36 cellular contexts compared by ENCODE assay signal in genomic region chr1:79224537-79224936, GRCh38.
DNase-seq lines count a peak whose midpoint lies in the region; ATAC-seq, FAIRE-seq and TF ChIP-seq lines count a peak whose summit lies in the region.
"Had no signal": no experiment of that assay in that cellular context is flagged by ENCODE, and none has a peak within 500 bp of the region (broad histone marks: within the 10 kb centered on the region; RNA-seq: fewer than 3 reads in every experiment).

No MANE protein-coding gene starts in this region.

- no peaks in the 10 kb centered on the region for H3K4me1 Mint-ChIP-seq in MCF 10A (ENCODE audit: insufficient read depth, unreplicated experiment)
- H3K4me1 Mint-ChIP-seq: B cell; CD14-positive monocyte; CD4-positive, alpha-beta memory T cell; CD4-positive, CD25-positive, alpha-beta regulatory T cell; CD8-positive, alpha-beta memory T cell had no signal

- no peaks in the 10 kb centered on the region for H3K79me2 ChIP-seq in HepG2 (ENCODE audit: insufficient read depth, low read length)
- H3K79me2 ChIP-seq in K562 (ENCODE audit: control insufficient read depth, insufficient read depth, low read length) = no peaks in the 10 kb centered on the region

- POLR2A ChIA-PET in HepG2 (lab: Yijun Ruan, JAX) (no interaction called here), A549 (lab: Yijun Ruan, JAX) (no interaction called here), IMR-90 (lab: Charles Lee; ENCODE audit: unreplicated experiment) (no interaction called here), K562 (lab: Yijun Ruan, JAX) (no interaction called here), MCF 10A (lab: Yijun Ruan, JAX) (no interaction called here)

- no peak overlapping the region for H3K4me3 ChIP-seq in HepG2 (replicated peaks in 1 of 3; ENCODE audit: insufficient read depth in 1 of 3, low read depth in 2 of 3, low read length in 3 of 3)
- H3K4me3 ChIP-seq in right lobe of liver = no peak overlapping the region
- no peak overlapping the region for H3K4me3 ChIP-seq in A549
- no peak overlapping the region for H3K4me3 ChIP-seq in IMR-90 (ENCODE audit: insufficient read depth, low read depth, low read length)
- no peak overlapping the region for H3K4me3 ChIP-seq in K562
- H3K4me3 ChIP-seq in coronary artery = no peak overlapping the region
- H3K4me3 ChIP-seq: BLaER1; BLaER1 treated with 17β-estradiol and CSF1 and Interleukin-3, amounts not matched to agents 10 nM and 100 nM had no signal

- no peak overlapping the region for H2BK5ac ChIP-seq in IMR-90 (ENCODE audit: low read depth, low read length, poor library complexity, severe bottlenecking)

- H2BK15ac ChIP-seq in IMR-90 (ENCODE audit: low read depth, low read length) = no peak overlapping the region

- dilution Hi-C loops in IMR-90 (cut with HindIII; ENCODE audit: low sequenced_read_pairs, unreplicated experiment) = no loop called here

- no peak overlapping the region for H3K18ac ChIP-seq in IMR-90 (ENCODE audit: low read depth, low read length)

- ATAC-seq in HepG2 (no peak), right lobe of liver (no peak), A549 (no peak), IMR-90 (ENCODE audit: low read depth) (no peak), K562 (no peak)
- ATAC-seq: CD8-positive, alpha-beta T cell had no signal

- CTCF ChIA-PET in HepG2 (lab: Yijun Ruan, JAX; ENCODE audit: low intra/inter-chr PET ratio, low total read pairs) = no interaction called here
- CTCF ChIA-PET in A549 (lab: Yijun Ruan, JAX) = no interaction called here
- CTCF ChIA-PET in IMR-90 (lab: Yijun Ruan, JAX) = interaction anchor here (0.6 to 1.1 kb wide), 2 partner anchors 10 to 1252 kb away, joined by 4 to 5 read pairs; no protein-coding TSS in a partner anchor
- CTCF ChIA-PET in K562 (lab: Yijun Ruan, JAX; ENCODE audit: low intra/inter-chr PET ratio) = no interaction called here
- CTCF ChIA-PET in MCF 10A (lab: Yijun Ruan, JAX) = interaction anchor here (0.6 to 0.7 kb wide), 3 partner anchors 245 to 1670 kb away, joined by 3 to 4 read pairs (median 3); no protein-coding TSS in a partner anchor

- peaks cover 7% of the 10 kb centered on the region for H3K9me3 Mint-ChIP-seq in MCF 10A (ENCODE audit: unreplicated experiment)

- BruUV-seq in HepG2 (replicated peaks; lab: Mats Ljungman, UMichigan) (no TSS peak), IMR-90 (replicated peaks; lab: Mats Ljungman, UMichigan) (no TSS peak), K562 (replicated peaks; lab: Mats Ljungman, UMichigan) (no TSS peak), MCF 10A (replicated peaks; lab: Mats Ljungman, UMichigan) (no TSS peak)

- peaks cover 83% of the 10 kb centered on the region for H3K9me3 ChIP-seq in HepG2 (ENCODE audit: low read length)
- no peaks in the 10 kb centered on the region for H3K9me3 ChIP-seq in right lobe of liver
- no peaks in the 10 kb centered on the region for H3K9me3 ChIP-seq in A549
- H3K9me3 ChIP-seq in IMR-90 (ENCODE audit: control insufficient read depth, insufficient read depth, low read length) = peaks cover 7% of the 10 kb centered on the region
- H3K9me3 ChIP-seq in K562 (replicated peaks; ENCODE audit: control insufficient read depth, insufficient read depth, low read depth, low read length) = peaks cover 2% of the 10 kb centered on the region; the same call in 1 of the 2 replicates
- H3K9me3 ChIP-seq: BE2C, Caco-2 had no signal

- H2AFZ ChIP-seq in HepG2 (ENCODE audit: low read length) = no peak overlapping the region
- H2AFZ ChIP-seq in IMR-90 (replicated peaks; ENCODE audit: low read length, poor library complexity) = no peak overlapping the region
- no peak overlapping the region for H2AFZ ChIP-seq in K562 (ENCODE audit: low read depth, low read length)

- H3K27me3 Mint-ChIP-seq in MCF 10A (ENCODE audit: insufficient read depth, unreplicated experiment) = no peaks in the 10 kb centered on the region
- H3K27me3 Mint-ChIP-seq: B cell; CD4-positive, alpha-beta memory T cell; CD4-positive, alpha-beta T cell; CD4-positive, CD25-positive, alpha-beta regulatory T cell; CD8-positive, alpha-beta memory T cell had no signal

- H3K36me3 ChIP-seq in HepG2 (replicated peaks in 1 of 2; ENCODE audit: control insufficient read depth in 1 of 2, insufficient read depth in 2 of 2, low read length in 2 of 2) = no peaks in the 10 kb centered on the region
- H3K36me3 ChIP-seq in right lobe of liver = no peaks in the 10 kb centered on the region
- H3K36me3 ChIP-seq in IMR-90 (ENCODE audit: control insufficient read depth, insufficient read depth, low read length) = no peaks in the 10 kb centered on the region
- H3K36me3 ChIP-seq in K562 (ENCODE audit: control insufficient read depth, insufficient read depth, low read length) = no peaks in the 10 kb centered on the region
- H3K36me3 ChIP-seq: BE2C; BLaER1; BLaER1 treated with 17β-estradiol and CSF1 and Interleukin-3, amounts not matched to agents 10 nM and 100 nM had no signal

- H2AK9ac ChIP-seq in IMR-90 (replicated peaks; ENCODE audit: low read depth, low read length, poor library complexity) = no peak overlapping the region

- DNase-seq in HepG2 (ENCODE audit: low spot score) = no peak
- DNase-seq in right lobe of liver = no peak
- DNase-seq in A549 (ENCODE audit: low read depth in 1 of 2, low spot score in 1 of 2) = no peak
- DNase-seq in IMR-90 = no peak
- no peak for DNase-seq in K562 (ENCODE audit: extremely low read depth in 1 of 4, low spot score in 3 of 4)
- DNase-seq in GM20000 (ENCODE audit: low spot score) = no peak
- no peak for DNase-seq in coronary artery (ENCODE audit: low spot score)
- no peak for DNase-seq in MCF 10A (ENCODE audit: unreplicated experiment)
- DNase-seq: 8988T; ACHN; AML-193; BE2C; C1 segment of cervical spinal cord; Caco-2; Calu3; CD4-positive, alpha-beta memory T cell; CD4-positive, alpha-beta T cell; CD4-positive, CD25-positive, alpha-beta regulatory T cell; CD8-positive, alpha-beta memory T cell; CD8-positive, alpha-beta T cell; COR-L47; DMS 273 treated with DMSO at 0.1 percent for 48 hours; DMS153; DMS53; DMS79; DMS79 treated with DMSO at 0.1 percent for 48 hours; DND-41; EL had no signal

- no peak overlapping the region for H3K56ac ChIP-seq in IMR-90 (ENCODE audit: extremely low read depth, insufficient read depth, low read length)

- in situ Hi-C loops in HepG2 (cut with HindIII; ENCODE audit: extremely low pct_ligation_motif_present, low pct_unique_long_range_greater_than_20kb) = no loop called here
- in situ Hi-C loops in IMR-90 (cut with MboI; ENCODE audit: low sequenced_read_pairs) = no loop called here
- in situ Hi-C loops in K562 (cut with MboI) = no loop called here

- H3K14ac ChIP-seq in IMR-90 (replicated peaks; ENCODE audit: low read depth, low read length) = no peak overlapping the region

- TF ChIP-seq POLR2A in HepG2 (IDR thresholded peaks at IDR 0.05; ENCODE audit: insufficient read depth in 1 of 2, low read depth in 2 of 2, low read length in 2 of 2) (no peak), right lobe of liver (IDR thresholded peaks at IDR 0.05) (no peak), A549 (IDR thresholded peaks at IDR 0.05; ENCODE audit: low read length) (no peak), IMR-90 (IDR thresholded peaks at IDR 0.05; ENCODE audit: low read depth, low read length) (no peak), K562 (conservative IDR thresholded peaks at IDR 0.05) (no peak)

- TF ChIP-seq EP300 in HepG2 (IDR thresholded peaks at IDR 0.05; ENCODE audit: low read depth in 2 of 2, low read length in 2 of 2) = no peak
- no peak for TF ChIP-seq EP300 in HepG2 (CRISPR knock-in tag; IDR thresholded peaks at IDR 0.05; ENCODE audit: borderline replicate concordance)
- TF ChIP-seq EP300 in A549 (IDR thresholded peaks at IDR 0.05) = no peak
- no peak for TF ChIP-seq EP300 in K562 (IDR thresholded peaks at IDR 0.05; ENCODE audit: low read length)

- H4K20me1 ChIP-seq in HepG2 (ENCODE audit: insufficient read depth, low read length) = no peaks in the 10 kb centered on the region
- H4K20me1 ChIP-seq in IMR-90 (ENCODE audit: insufficient read depth, low read length) = no peaks in the 10 kb centered on the region
- no peaks in the 10 kb centered on the region for H4K20me1 ChIP-seq in K562 (replicated peaks; ENCODE audit: control insufficient read depth, insufficient read depth, low read length)
- H4K20me1 ChIP-seq: BLaER1; BLaER1 treated with 17β-estradiol and CSF1 and Interleukin-3, amounts not matched to agents 10 nM and 100 nM had no signal

- no peaks in the 10 kb centered on the region for H3K79me1 ChIP-seq in IMR-90 (ENCODE audit: low read depth in 1 of 2, low read length in 2 of 2)

- FAIRE-seq in HepG2 (lab: Jason Lieb, UNC) = no peak
- no peak for FAIRE-seq in A549 (lab: Jason Lieb, UNC)
- no peak for FAIRE-seq in K562 (lab: Jason Lieb, UNC)
- FAIRE-seq: A204.1, D721Med had no signal

- no peaks in the 10 kb centered on the region for H3K36me3 Mint-ChIP-seq in MCF 10A (ENCODE audit: insufficient read depth, unreplicated experiment)
- H3K36me3 Mint-ChIP-seq: CD14-positive monocyte; CD4-positive, alpha-beta memory T cell; CD8-positive, alpha-beta memory T cell; CD8-positive, alpha-beta T cell had no signal

- TF ChIP-seq CTCF in HepG2 (CRISPR knock-in tag; IDR thresholded peaks at IDR 0.05) (no peak), right lobe of liver (IDR thresholded peaks at IDR 0.05) (no peak), A549 (IDR thresholded peaks at IDR 0.05) (no peak), IMR-90 (conservative IDR thresholded peaks at IDR 0.05; ENCODE audit: low read depth, low read length) (no peak), K562 (IDR thresholded peaks at IDR 0.05 in 2 of 3, conservative IDR thresholded peaks at IDR 0.05 in 1 of 3; ENCODE audit: insufficient read depth in 2 of 3, low read depth in 1 of 3, low read length in 3 of 3) (no peak), GM20000 (IDR thresholded peaks at IDR 0.05; ENCODE audit: extremely low read depth, missing control alignments) (no peak), coronary artery (IDR thresholded peaks at IDR 0.05) (no peak), MCF 10A (IDR thresholded peaks at IDR 0.05; ENCODE audit: unreplicated experiment) (no peak)

- 2% methylated on average over 3 of the region's 3 CpGs for WGBS in HepG2 (ENCODE audit: low lambda C conversion rate)
- WGBS in right lobe of liver (ENCODE audit: insufficient coverage, low coverage, low lambda C conversion rate, missing lambda C conversion rate) = 53% methylated on average over 3 of the region's 3 CpGs
- 35% methylated on average over 3 of the region's 3 CpGs for WGBS in A549 (ENCODE audit: missing lambda C conversion rate)
- no CpG with 5 or more reads among the region's 3 CpGs for WGBS in IMR-90 (ENCODE audit: extremely low coverage in 2 of 2, insufficient read length in 1 of 2), 2 experiments
- WGBS in K562 (ENCODE audit: insufficient coverage, low coverage, missing lambda C conversion rate) = 0% methylated on average over 3 of the region's 3 CpGs

- H3K9ac ChIP-seq in HepG2 (ENCODE audit: insufficient read depth, low read depth, low read length) (no peak overlapping the region), IMR-90 (ENCODE audit: low read depth, low read length) (no peak overlapping the region), K562 (ENCODE audit: insufficient read depth in 1 of 2, low read depth in 2 of 2, low read length in 2 of 2) (no peak overlapping the region)
- H3K9ac ChIP-seq: BLaER1; BLaER1 treated with 17β-estradiol and CSF1 and Interleukin-3, amounts not matched to agents 10 nM and 100 nM had no signal

- H3K4me2 ChIP-seq in HepG2 (ENCODE audit: low read depth, low read length) = no peak overlapping the region
- no peak overlapping the region for H3K4me2 ChIP-seq in A549
- no peak overlapping the region for H3K4me2 ChIP-seq in IMR-90 (ENCODE audit: low read depth, low read length)
- H3K4me2 ChIP-seq in K562 (ENCODE audit: insufficient read depth, low read length) = no peak overlapping the region
- H3K4me2 ChIP-seq: BLaER1; BLaER1 treated with 17β-estradiol and CSF1 and Interleukin-3, amounts not matched to agents 10 nM and 100 nM had no signal

- H3K23ac ChIP-seq in IMR-90 (ENCODE audit: low read depth, low read length) = no peak overlapping the region

- H2BK120ac ChIP-seq in IMR-90 (ENCODE audit: low read depth, low read length) = no peak overlapping the region

- no peak overlapping the region for H4K8ac ChIP-seq in IMR-90 (ENCODE audit: low read depth in 2 of 2, low read length in 2 of 2)

- intact Hi-C loops in HepG2 (cut with micrococcal nuclease; ENCODE audit: unreplicated experiment) = no loop called here
- intact Hi-C loops in right lobe of liver (cut with DNase I) = no loop called here
- intact Hi-C loops in IMR-90 (cut with micrococcal nuclease) = no loop called here
- intact Hi-C loops in K562 (cut with micrococcal nuclease) = no loop called here
- intact Hi-C loops in MCF 10A (cut with micrococcal nuclease) = no loop called here

- H3K27ac ChIP-seq in HepG2 (ENCODE audit: extremely low read length, insufficient read depth, low read length) (no peak overlapping the region), right lobe of liver (no peak overlapping the region), A549 (no peak overlapping the region), IMR-90 (ENCODE audit: insufficient read depth, low read length) (no peak overlapping the region), K562 (ENCODE audit: extremely low read depth, low read depth, low read length) (no peak overlapping the region), coronary artery (no peak overlapping the region)
- H3K27ac ChIP-seq: 22Rv1; BLaER1; BLaER1 treated with 17β-estradiol and CSF1 and Interleukin-3, amounts not matched to agents 10 nM and 100 nM; C4-2B had no signal

- H3K4me1 ChIP-seq in HepG2 (ENCODE audit: insufficient read depth, low read length) (no peaks in the 10 kb centered on the region), right lobe of liver (no peaks in the 10 kb centered on the region), A549 (no peaks in the 10 kb centered on the region), IMR-90 (ENCODE audit: control insufficient read depth, insufficient read depth, low read length) (no peaks in the 10 kb centered on the region), K562 (replicated peaks in 1 of 2; ENCODE audit: control insufficient read depth in 2 of 2, insufficient read depth in 2 of 2, low read length in 2 of 2) (no peaks in the 10 kb centered on the region)
- H3K4me1 ChIP-seq: BE2C; BLaER1; BLaER1 treated with 17β-estradiol and CSF1 and Interleukin-3, amounts not matched to agents 10 nM and 100 nM; Caco-2 had no signal

- no peak overlapping the region for H3K27ac Mint-ChIP-seq in MCF 10A (ENCODE audit: low read depth, unreplicated experiment)
- H3K27ac Mint-ChIP-seq: B cell; CD14-positive monocyte; CD4-positive, alpha-beta memory T cell; CD4-positive, alpha-beta T cell; CD4-positive, CD25-positive, alpha-beta regulatory T cell; CD8-positive, alpha-beta memory T cell; CD8-positive, alpha-beta T cell had no signal

- H3K4me3 Mint-ChIP-seq in MCF 10A (ENCODE audit: unreplicated experiment) = no peak overlapping the region
- H3K4me3 Mint-ChIP-seq: B cell; CD14-positive monocyte; CD4-positive, alpha-beta memory T cell; CD4-positive, alpha-beta T cell; CD4-positive, CD25-positive, alpha-beta regulatory T cell; CD8-positive, alpha-beta memory T cell; CD8-positive, alpha-beta T cell had no signal

- no peak overlapping the region for H4K91ac ChIP-seq in IMR-90 (ENCODE audit: insufficient read depth, low read depth, low read length)

- no peak overlapping the region for H2AK5ac ChIP-seq in IMR-90 (ENCODE audit: low read depth, low read length)

- no peak overlapping the region for H2BK20ac ChIP-seq in IMR-90 (ENCODE audit: low read depth, low read length)

- no peak for TF ChIP-seq RAD21 in HepG2 (CRISPR knock-in tag; IDR thresholded peaks at IDR 0.05)
- no peak for TF ChIP-seq RAD21 in A549 (conservative IDR thresholded peaks at IDR 0.05 in 1 of 2, IDR thresholded peaks at IDR 0.05 in 1 of 2)
- TF ChIP-seq RAD21 in IMR-90 (IDR thresholded peaks at IDR 0.05; ENCODE audit: low read length) = no peak
- no peak for TF ChIP-seq RAD21 in K562 (CRISPR knock-in tag; conservative IDR thresholded peaks at IDR 0.05 in 1 of 2, IDR thresholded peaks at IDR 0.05 in 1 of 2)

- H4K5ac ChIP-seq in IMR-90 (ENCODE audit: low read depth, low read length) = no peak overlapping the region

- no peak overlapping the region for H3K4ac ChIP-seq in IMR-90 (ENCODE audit: low read depth, low read length)

- H3K27me3 ChIP-seq in HepG2 (ENCODE audit: control insufficient read depth in 1 of 2, insufficient read depth in 2 of 2, low read length in 2 of 2) (no peaks in the 10 kb centered on the region), right lobe of liver (no peaks in the 10 kb centered on the region), IMR-90 (ENCODE audit: control insufficient read depth, insufficient read depth, low read length) (no peaks in the 10 kb centered on the region), K562 (ENCODE audit: control insufficient read depth in 2 of 2, insufficient read depth in 2 of 2, low read length in 2 of 2) (no peaks in the 10 kb centered on the region)
- H3K27me3 ChIP-seq: BE2C; BLaER1; BLaER1 treated with 17β-estradiol and CSF1 and Interleukin-3, amounts not matched to agents 10 nM and 100 nM had no signal

- H3K9me1 ChIP-seq in IMR-90 (ENCODE audit: insufficient read depth, low read length) (no peaks in the 10 kb centered on the region), K562 (ENCODE audit: control insufficient read depth, insufficient read depth, low read length) (no peaks in the 10 kb centered on the region)

Comparison
In these comparisons a context has a peak if more than half of its experiments do, and no peak if none do; other contexts are left out.
1. CTCF ChIA-PET loops: an anchor here in IMR-90 (0.6 to 1.1 kb wide) and MCF 10A (0.6 to 0.7 kb wide); none called in HepG2, A549 and K562.
2. Of the 241 proteins assayed by ChIP-seq in both HepG2 and K562: peak only in HepG2: MAFF and MAFK; only in K562: none; in both: none; in neither: 239.